In genomic region chr2:74884866-74885265, GRCh38 we compare ENCODE assay signal across 19 cellular contexts.
"Had no signal": no experiment of that assay in that cellular context is flagged by ENCODE, and none has a peak within 500 bp of the region (broad histone marks: within the 10 kb centered on the region; RNA-seq: fewer than 3 reads in every experiment).

No MANE protein-coding gene starts in this region.

- H3K9me3 Mint-ChIP-seq: natural killer cell had no signal

- H3K4me2 ChIP-seq: smooth muscle cell had no signal

- ATAC-seq: left ventricle myocardium superior, lower lobe of right lung, sciatic nerve had no signal

- H3K27me3 Mint-ChIP-seq: progenitor cell of endocrine pancreas had no signal

- H3K9ac ChIP-seq: parathyroid adenoma had no signal

- H3K4me3 Mint-ChIP-seq: natural killer cell had no signal

- H3K79me2 ChIP-seq: parathyroid adenoma had no signal

- H3K36me3 Mint-ChIP-seq: natural killer cell had no signal

- H2AFZ ChIP-seq: parathyroid adenoma had no signal

- H3K27me3 ChIP-seq: stomach, thyroid gland, vagina had no signal

- H3K4me3 ChIP-seq: coronary artery, lower lobe of right lung, smooth muscle cell, stomach, thyroid gland, vagina had no signal

- H3K9me3 ChIP-seq: lower lobe of right lung, stomach, thyroid gland, vagina had no signal

- FAIRE-seq: frontal cortex, keratinocyte had no signal

- H3K4me1 ChIP-seq: lower lobe of right lung, parathyroid adenoma, stomach, thyroid gland, vagina had no signal

- DNase-seq: left ventricle myocardium superior; lower lobe of right lung; natural killer cell; stimulated activated CD4-positive, alpha-beta T cell treated with anti-CD3 and anti-CD28 coated beads, Interleukin-12 subunit alpha, Interleukin-12 subunit beta, amount 100 ng/mL, for 4 hours; stimulated activated CD4-positive, alpha-beta T cell treated with anti-CD3 and anti-CD28 coated beads, Interleukin-1b, Interleukin-23, amount 100 ng/mL, for 48 hours; stimulated activated CD4-positive, alpha-beta T cell treated with anti-CD3 and anti-CD28 coated beads, Interleukin-4, amount 100 ng/mL, for 1 hour; stimulated activated CD8-positive, alpha-beta memory T cell treated with anti-CD3 and anti-CD28 coated beads, Interleukin-4, amount 100 ng/mL, for 48 hours; stimulated activated naive CD4-positive, alpha-beta T cell treated with Interleukin-2 at 50 U/mL for 16 hours; stomach; thyroid gland; trophoblast cell had no signal

- H3K27ac Mint-ChIP-seq: natural killer cell had no signal

- H3K27ac ChIP-seq: coronary artery, lower lobe of right lung, parathyroid adenoma, stomach, thyroid gland, vagina had no signal
